In genomic region chr6:138975815-138976214, GRCh38 we compare ENCODE assay signal across 29 cellular contexts.
"Had no signal": no experiment of that assay in that cellular context is flagged by ENCODE, and none has a peak within 500 bp of the region (broad histone marks: within the 10 kb centered on the region; RNA-seq: fewer than 3 reads in every experiment).

No MANE protein-coding gene starts in this region.

- H3K4me3 ChIP-seq: pancreas, prostate gland, right atrium auricular region, skin epidermis, smooth muscle cell, spleen, thoracic aorta, thyroid gland, tibial nerve, upper lobe of left lung, vagina had no signal

- FAIRE-seq: pancreas, urothelium cell line had no signal

- H3K36me3 ChIP-seq: neutrophil, pancreas, prostate gland, right atrium auricular region, spleen, thoracic aorta, thyroid gland, tibial nerve, upper lobe of left lung, vagina had no signal

- H3K27me3 ChIP-seq: neutrophil, pancreas, right atrium auricular region, spleen, thyroid gland, tibial nerve, upper lobe of left lung, vagina had no signal

- H3K27ac ChIP-seq: neutrophil, pancreas, prostate gland, skin epidermis, thoracic aorta, thyroid gland, tibial nerve, vagina had no signal

- DNase-seq: naive thymus-derived CD4-positive, alpha-beta T cell; natural killer cell; nucleus accumbens; pancreas; retina; spleen; stimulated activated CD4-positive, alpha-beta T cell treated with anti-CD3 and anti-CD28 coated beads, Interleukin-12 subunit alpha, Interleukin-12 subunit beta, amount 100 ng/mL, for 4 hours; stimulated activated CD4-positive, alpha-beta T cell treated with anti-CD3 and anti-CD28 coated beads, Interleukin-1b, Interleukin-23, amount 100 ng/mL, for 48 hours; stimulated activated CD4-positive, alpha-beta T cell treated with anti-CD3 and anti-CD28 coated beads, Interleukin-4, amount 100 ng/mL, for 1 hour; stimulated activated CD4-positive, alpha-beta T cell treated with anti-CD3 and anti-CD28 coated beads, Interleukin-4, amount 100 ng/mL, for 4 hours; stimulated activated CD8-positive, alpha-beta memory T cell treated with anti-CD3 and anti-CD28 coated beads, Interleukin-4, amount 100 ng/mL, for 48 hours; stimulated activated naive CD4-positive, alpha-beta T cell; stimulated activated naive CD8-positive, alpha-beta T cell treated with anti-CD3 and anti-CD28 coated beads, Interleukin-15, amount 100 ng/mL, for 72 hours; stimulated activated naive CD8-positive, alpha-beta T cell treated with anti-CD3 and anti-CD28 coated beads, Interleukin-15, Interleukin-2, amounts not matched to agents 100 U/mL and 50 U/mL, for 24 hours; thyroid gland; trophoblast cell; upper lobe of left lung had no signal

- H3K4me3 Mint-ChIP-seq: natural killer cell; nephron; stimulated activated memory B cell treated with anti-CD40 and anti-IgM and Interleukin-4, amounts not matched to agents 10 μg/mL and 1 μg/mL and 100 μg/mL, for 72 hours; stimulated activated naive CD8-positive, alpha-beta T cell treated with anti-CD3 and anti-CD28 coated beads, Interleukin-15, amount 100 ng/mL, for 72 hours had no signal

- H3K27ac Mint-ChIP-seq: natural killer cell; nephron; stimulated activated memory B cell treated with anti-CD40 and anti-IgM and Interleukin-4, amounts not matched to agents 10 μg/mL and 1 μg/mL and 100 μg/mL, for 72 hours; stimulated activated naive CD8-positive, alpha-beta T cell treated with anti-CD3 and anti-CD28 coated beads, Interleukin-15, amount 100 ng/mL, for 72 hours had no signal

- H3K9me3 Mint-ChIP-seq: naive thymus-derived CD4-positive, alpha-beta T cell; natural killer cell; nephron; stimulated activated memory B cell treated with anti-CD40 and anti-IgM and Interleukin-4, amounts not matched to agents 10 μg/mL and 1 μg/mL and 100 μg/mL, for 72 hours; stimulated activated naive CD8-positive, alpha-beta T cell treated with anti-CD3 and anti-CD28 coated beads, Interleukin-15, amount 100 ng/mL, for 72 hours had no signal

- H3K4me1 ChIP-seq: prostate gland had no signal

- H3K9me3 ChIP-seq: neutrophil, pancreas, prostate gland, right atrium auricular region, spleen, thoracic aorta, thyroid gland, tibial nerve, upper lobe of left lung, vagina had no signal

- H3K27me3 Mint-ChIP-seq: naive thymus-derived CD4-positive, alpha-beta T cell; stimulated activated memory B cell treated with anti-CD40 and anti-IgM and Interleukin-4, amounts not matched to agents 10 μg/mL and 1 μg/mL and 100 μg/mL, for 72 hours; stimulated activated naive CD8-positive, alpha-beta T cell treated with anti-CD3 and anti-CD28 coated beads, Interleukin-15, amount 100 ng/mL, for 72 hours had no signal

- ATAC-seq: naive thymus-derived CD4-positive, alpha-beta T cell; natural killer cell; pancreas; sciatic nerve; stimulated activated memory B cell treated with anti-CD40 and anti-IgM and Interleukin-4, amounts not matched to agents 10 μg/mL and 1 μg/mL and 100 μg/mL, for 72 hours; stimulated activated naive CD8-positive, alpha-beta T cell treated with anti-CD3 and anti-CD28 coated beads, Interleukin-15, amount 100 ng/mL, for 72 hours; stimulated activated naive CD8-positive, alpha-beta T cell treated with anti-CD3 and anti-CD28 coated beads, Interleukin-15, Interleukin-2, amounts not matched to agents 100 U/mL and 50 U/mL, for 24 hours had no signal

- H3K4me2 ChIP-seq: smooth muscle cell had no signal

- H3K36me3 Mint-ChIP-seq: natural killer cell had no signal
